8 cellular contexts compared by ENCODE assay signal in the genomic region with DNA sequence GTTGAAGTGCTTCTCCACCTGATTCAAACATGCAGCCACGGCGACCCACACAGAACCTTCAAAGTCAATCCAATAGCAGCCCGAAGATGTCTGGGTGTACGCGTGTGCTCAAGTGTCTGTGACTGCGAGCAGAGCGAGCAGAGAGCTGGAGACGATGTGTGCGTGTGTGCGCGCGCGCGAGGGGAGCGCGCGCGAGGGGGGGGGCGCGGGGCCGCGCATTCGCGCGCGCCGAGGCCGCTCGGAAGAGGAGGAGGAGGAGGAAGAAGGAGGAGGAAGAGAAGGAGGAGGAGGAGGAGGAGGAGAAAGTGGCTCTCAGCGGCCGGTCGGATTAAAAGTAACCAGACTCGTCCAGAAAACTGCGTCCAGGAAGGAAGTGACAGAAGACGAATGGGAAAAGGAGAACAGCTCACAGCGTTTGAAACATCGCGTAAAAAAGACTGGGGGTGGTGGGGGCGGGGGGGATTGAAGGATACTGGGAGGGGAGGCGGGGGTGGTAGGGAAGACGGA. TPM values are rescaled to one million over a fixed set of nuclear protein-coding genes. Genes with fewer than 3 reads are reported as not detected.
DNase-seq lines count a peak whose midpoint lies in the region; ATAC-seq, FAIRE-seq and TF ChIP-seq lines count a peak whose summit lies in the region.

A gene (minus strand): TSS at position 126 of the 507 bp plus-strand sequence. CDS start 59,396 bp downstream, outside the sequence.

- WGBS in small intestine, 3 donors: 0 to 1% (median 1%) methylated on average over 38 to 41 of the region's 41 CpGs

- peak within 1 kb of the TSS; percentile 43 for H3K4me3 ChIP-seq in KMS-11 (IDR thresholded peaks at IDR 0.05; ENCODE audit: insufficient read depth, low read depth, low read length)
- peak within 1 kb of the TSS; percentile 52 for H3K4me3 ChIP-seq in SJSA1
- peak within 1 kb of the TSS; percentile 52 for H3K4me3 ChIP-seq in colonic mucosa
- peak within 1 kb of the TSS; percentile 81 for H3K4me3 ChIP-seq in kidney epithelial cell (ENCODE audit: low read depth, low read length)
- peak within 1 kb of the TSS; percentile 39 to 50 for H3K4me3 ChIP-seq in small intestine (ENCODE audit: low read depth in 1 of 2, low read length in 2 of 2)

- peak; percentile 31 for ATAC-seq in GM19455 (IDR thresholded peaks at IDR 0.05; ENCODE audit: unreplicated experiment)

- H3K9me3 ChIP-seq in SJSA1 (replicated peaks): no peaks in the 10 kb centered on the region
- no peaks in the 10 kb centered on the region for H3K9me3 ChIP-seq in colonic mucosa
- H3K9me3 ChIP-seq in small intestine (ENCODE audit: control insufficient read depth, low read depth): no peaks in the 10 kb centered on the region

- intact Hi-C loops in colonic mucosa (cut with DNase I): loop anchor here (10.0 kb wide), 1 partner anchor 148 kb away; no protein-coding TSS in a partner anchor

- peak; percentile 26 for DNase-seq in COLO829 (ENCODE audit: low spot score)
- DNase-seq in SJSA1 (ENCODE audit: low read depth in 1 of 2, low spot score in 2 of 2): peak; percentile 67 to 95
- DNase-seq in colonic mucosa: peak; percentile 74
- no peak for DNase-seq in kidney epithelial cell (ENCODE audit: low read depth)
- DNase-seq in small intestine: peak; percentile 19
- DNase-seq in cortex of kidney (lab: John Stamatoyannopoulos, UW): no peak

- no peaks in the 10 kb centered on the region for H3K27me3 ChIP-seq in KMS-11 (ENCODE audit: insufficient read depth, low read depth)
- H3K27me3 ChIP-seq in SJSA1 (replicated peaks): no peaks in the 10 kb centered on the region
- H3K27me3 ChIP-seq in colonic mucosa: no peaks in the 10 kb centered on the region
- no peaks in the 10 kb centered on the region for H3K27me3 ChIP-seq in kidney epithelial cell (ENCODE audit: control insufficient read depth, insufficient read depth, low read length)
- peaks cover 0 to 3% of the 10 kb centered on the region in 2 donors for H3K27me3 ChIP-seq in small intestine (ENCODE audit: control insufficient read depth in 2 of 2, insufficient read depth in 2 of 2, low read length in 2 of 2)

- 0 out of 2 replicates have a peak, but pooled peaks cover 3% of the 10 kb centered on the region for H4K20me1 ChIP-seq in KMS-11 (ENCODE audit: insufficient read depth)

- H3K79me2 ChIP-seq in KMS-11 (ENCODE audit: insufficient read depth, low read depth): 0 out of 2 replicates have a peak, but pooled peaks cover 5% of the 10 kb centered on the region

- FAIRE-seq in small intestine (lab: Jason Lieb, UNC): no peak

- H3K4me2 ChIP-seq in KMS-11: peak within 1 kb of the TSS; percentile 84

- TF ChIP-seq CTCF in KMS-11 (conservative IDR thresholded peaks at IDR 0.05; ENCODE audit: low read depth, low read length) (no peak), colonic mucosa (IDR thresholded peaks at IDR 0.05) (no peak), kidney epithelial cell (IDR thresholded peaks at IDR 0.05; ENCODE audit: insufficient read depth, low read length, poor library complexity, severe bottlenecking) (no peak)

- peak within 1 kb of the TSS; percentile 18 for H3K27ac ChIP-seq in KMS-11
- peak within 1 kb of the TSS; percentile 86 for H3K27ac ChIP-seq in SJSA1
- peak within 1 kb of the TSS; percentile 80 for H3K27ac ChIP-seq in colonic mucosa
- H3K27ac ChIP-seq in small intestine (ENCODE audit: low read depth in 1 of 2, low read length in 1 of 2): peak within 1 kb of the TSS; percentile 3 to 94

- H3K4me1 ChIP-seq in KMS-11 (ENCODE audit: low read depth, poor library complexity, severe bottlenecking): peaks cover 36% of the 10 kb centered on the region
- peaks cover 30% of the 10 kb centered on the region for H3K4me1 ChIP-seq in SJSA1 (replicated peaks)
- no peaks in the 10 kb centered on the region for H3K4me1 ChIP-seq in colonic mucosa
- no peaks in the 10 kb centered on the region for H3K4me1 ChIP-seq in small intestine (ENCODE audit: control insufficient read depth in 2 of 2, insufficient read depth in 1 of 2, low read depth in 1 of 2, low read length in 1 of 2)

- H3K9ac ChIP-seq in KMS-11 (peak within 1 kb of the TSS; percentile 55), colonic mucosa (ENCODE audit: low read depth in 2 of 2, low read length in 2 of 2) (peak within 1 kb of the TSS; percentile 63 to 90)

- peak within 1 kb of the TSS; percentile 82 for H2AFZ ChIP-seq in KMS-11 (ENCODE audit: low read depth)

- H3K36me3 ChIP-seq in KMS-11 (ENCODE audit: insufficient read depth): no peaks in the 10 kb centered on the region
- peaks cover 2% of the 10 kb centered on the region; the same call in 1 of the 2 replicates for H3K36me3 ChIP-seq in SJSA1
- no peaks in the 10 kb centered on the region for H3K36me3 ChIP-seq in colonic mucosa
- no peaks in the 10 kb centered on the region for H3K36me3 ChIP-seq in kidney epithelial cell (ENCODE audit: control insufficient read depth, insufficient read depth, low read length)
- no peaks in the 10 kb centered on the region for H3K36me3 ChIP-seq in small intestine (ENCODE audit: control insufficient read depth in 2 of 2, insufficient read depth in 2 of 2, low read length in 2 of 2)

RNA-seq across cellular contexts. Expression of the gene that starts here (rescaled TPM):
- total RNA-seq in SJSA1 (2014; rRNA removed; shearing (Covaris generic)): 29.8 and 39.3 TPM in 2 replicates
- total RNA-seq in colonic mucosa (10 to 100 TPM in 1 of 2 donors, 1 to 10 TPM in 1; 7.3 to 26.9 TPM), kidney epithelial cell (1.9 and 4.8 TPM in 2 replicates)
- 1 to 10 TPM in 2 of 3 donors, under 1 TPM in 1; 0.89 to 7.2 (median 4.6) TPM for polyA plus RNA-seq in small intestine

Comparison
In these comparisons a context has a peak if more than half of its experiments do, and no peak if none do; other contexts are left out.
1. DNase-seq: peak in COLO829 (single experiment), SJSA1 (2 of 2), colonic mucosa (single experiment) and small intestine (single experiment); none in kidney epithelial cell (single experiment) and cortex of kidney (single experiment).
2. H3K27ac ChIP-seq: peak in every context shown above with its lines; median percentile 86 in SJSA1; 80 in colonic mucosa; 48 in small intestine; 18 in KMS-11.
3. Peak in every context shown above with its lines, with median percentiles within 50 percentile points of each other: H3K4me3 ChIP-seq.